In genomic region chr2:33495683-33496082, GRCh38 we compare ENCODE assay signal across 28 cellular contexts. TPM values are rescaled to one million over a fixed set of nuclear protein-coding genes. Genes with fewer than 3 reads are reported as not detected.
DNase-seq lines count a peak whose midpoint lies in the region; ATAC-seq, FAIRE-seq and TF ChIP-seq lines count a peak whose summit lies in the region.
"Had no signal": no experiment of that assay in that cellular context is flagged by ENCODE, and none has a peak within 500 bp of the region (broad histone marks: within the 10 kb centered on the region; RNA-seq: fewer than 3 reads in every experiment).

No MANE protein-coding gene starts in this region.

- FAIRE-seq in A549 (lab: Jason Lieb, UNC) (no peak), GM18507 (lab: Jason Lieb, UNC) (peak; percentile 45)
- FAIRE-seq: HepG2 had no signal

- no peaks in the 10 kb centered on the region for H3K79me2 ChIP-seq in PC-3 (ENCODE audit: low read length)

- peaks cover 17% of the 10 kb centered on the region for H3K4me1 ChIP-seq in A549
- peaks cover 29% of the 10 kb centered on the region for H3K4me1 ChIP-seq in PC-3 (ENCODE audit: insufficient read depth, low read length)
- peaks cover 8 to 95% (median 69%) of the 10 kb centered on the region in 6 donors for H3K4me1 ChIP-seq in spleen
- H3K4me1 ChIP-seq: suprapubic skin had no signal

- H3K9me3 ChIP-seq in A549, result no peaks in the 10 kb centered on the region
- H3K9me3 ChIP-seq in PC-3 (ENCODE audit: low read length), result no peaks in the 10 kb centered on the region
- no peaks in the 10 kb centered on the region for H3K9me3 ChIP-seq in spleen
- H3K9me3 ChIP-seq: ovary, Peyer's patch, suprapubic skin, upper lobe of left lung had no signal

- H3K36me3 Mint-ChIP-seq in memory B cell, result peaks cover 12% of the 10 kb centered on the region
- H3K36me3 Mint-ChIP-seq in activated CD8-positive, alpha-beta T cell treated with anti-CD3 and anti-CD28 coated beads, Interleukin-2, amount 10 ng/mL, durations not matched to agents 7 days and 5 days (ENCODE audit: low read depth), result no peaks in the 10 kb centered on the region
- H3K36me3 Mint-ChIP-seq: WTC11 had no signal

- no peak overlapping the region for H3K4me3 ChIP-seq in A549
- no peak overlapping the region for H3K4me3 ChIP-seq in PC-3 (ENCODE audit: low read length)
- H3K4me3 ChIP-seq in spleen, result no peak overlapping the region
- H3K4me3 ChIP-seq: coronary artery, ovary, Peyer's patch, suprapubic skin, upper lobe of left lung had no signal

- H3K4me2 ChIP-seq in A549 (peak overlapping the region; percentile 69; the same call in 1 of the 3 replicates), PC-3 (ENCODE audit: low read length) (no peak overlapping the region)

- H2AFZ ChIP-seq in PC-3 (ENCODE audit: low read length), result no peak overlapping the region

- no peaks in the 10 kb centered on the region for H3K27me3 ChIP-seq in PC-3 (ENCODE audit: low read length)
- H3K27me3 ChIP-seq in spleen (replicated peaks in 1 of 7), result no peaks in the 10 kb centered on the region
- H3K27me3 ChIP-seq: ovary, Peyer's patch, upper lobe of left lung had no signal

- intact Hi-C loops in PC-3 (cut with micrococcal nuclease), result loop anchor here (1.0 kb wide), 1 partner anchor 19 kb away; the partner anchor contains the start of gene RASGRP3
- intact Hi-C loops in spleen (cut with DNase I; ENCODE audit: low total_unique reads), result no loop called here

- H3K9me2 ChIP-seq in PC-3 (replicated peaks; ENCODE audit: low read length), result no peaks in the 10 kb centered on the region

- peak overlapping the region; percentile 90 for H3K27ac Mint-ChIP-seq in memory B cell
- no peak overlapping the region for H3K27ac Mint-ChIP-seq in activated CD8-positive, alpha-beta T cell treated with anti-CD3 and anti-CD28 coated beads, Interleukin-2, amount 10 ng/mL, durations not matched to agents 7 days and 5 days
- H3K27ac Mint-ChIP-seq: H9, WTC11 had no signal

- H3K27ac ChIP-seq in A549 (no peak overlapping the region), PC-3 (ENCODE audit: low read length) (peak overlapping the region; percentile 93), spleen (peak overlapping the region in 4 of 8 donors; percentile 37 to 74 (median 60))
- H3K27ac ChIP-seq: coronary artery, ovary, suprapubic skin, upper lobe of left lung had no signal

- H3K4me3 Mint-ChIP-seq in memory B cell, result peak overlapping the region; percentile 57
- no peak overlapping the region for H3K4me3 Mint-ChIP-seq in activated CD8-positive, alpha-beta T cell treated with anti-CD3 and anti-CD28 coated beads, Interleukin-2, amount 10 ng/mL, durations not matched to agents 7 days and 5 days
- H3K4me3 Mint-ChIP-seq: H9, WTC11 had no signal

- H3K9me3 Mint-ChIP-seq in memory B cell, result peaks cover 2% of the 10 kb centered on the region
- H3K9me3 Mint-ChIP-seq in activated CD8-positive, alpha-beta T cell treated with anti-CD3 and anti-CD28 coated beads, Interleukin-2, amount 10 ng/mL, durations not matched to agents 7 days and 5 days (ENCODE audit: insufficient read depth), result no peaks in the 10 kb centered on the region
- H3K9me3 Mint-ChIP-seq: H9, WTC11 had no signal

- H4K20me1 ChIP-seq in PC-3 (ENCODE audit: low read length), result no peaks in the 10 kb centered on the region

- TF ChIP-seq CTCF in A549 (IDR thresholded peaks at IDR 0.05) (no peak), PC-3 (conservative IDR thresholded peaks at IDR 0.05; ENCODE audit: low read depth, low read length) (no peak), spleen (IDR thresholded peaks at IDR 0.05 in 8 of 11, conservative IDR thresholded peaks at IDR 0.05 in 3 of 11) (no peak)

- TF ChIP-seq EP300 in A549 (IDR thresholded peaks at IDR 0.05), result no peak

- CTCF ChIA-PET in A549 (lab: Yijun Ruan, JAX) (no interaction called here), PC-3 (lab: Charles Lee) (no interaction called here)
- CTCF ChIA-PET in activated CD8-positive, alpha-beta T cell treated with anti-CD3 and anti-CD28 coated beads, Interleukin-2, amount 10 ng/mL, durations not matched to agents 7 days and 5 days (lab: Charles Lee), result interaction anchor here (0.6 to 5.1 kb wide), 2 partner anchors 20 to 1279 kb away, joined by 3 to 34 read pairs; partner anchors contain the start of gene RASGRP3

- BruUV-seq in PC-3 (replicated peaks; lab: Mats Ljungman, UMichigan), result no TSS peak

- POLR2A ChIA-PET in A549 (lab: Yijun Ruan, JAX), result no interaction called here
- POLR2A ChIA-PET in PC-3 (lab: Charles Lee; ENCODE audit: unreplicated experiment), result interaction anchor here (0.6 kb wide), 1 partner anchor 611 kb away, joined by 3 read pairs; no protein-coding TSS in a partner anchor
- POLR2A ChIA-PET in activated CD8-positive, alpha-beta T cell treated with anti-CD3 and anti-CD28 coated beads, Interleukin-2, amount 10 ng/mL, durations not matched to agents 7 days and 5 days (lab: Charles Lee), result interaction anchor here (2.1 kb wide), 1 partner anchor 20 kb away, joined by 10 read pairs; the partner anchor contains the start of gene RASGRP3

- H3K27me3 Mint-ChIP-seq in memory B cell, result no peaks in the 10 kb centered on the region
- H3K27me3 Mint-ChIP-seq in activated CD8-positive, alpha-beta T cell treated with anti-CD3 and anti-CD28 coated beads, Interleukin-2, amount 10 ng/mL, durations not matched to agents 7 days and 5 days (ENCODE audit: low read depth), result peaks cover 2% of the 10 kb centered on the region
- H3K27me3 Mint-ChIP-seq: CD4-positive, alpha-beta memory T cell had no signal

- peaks cover 59% of the 10 kb centered on the region for H3K4me1 Mint-ChIP-seq in memory B cell
- H3K4me1 Mint-ChIP-seq in activated CD8-positive, alpha-beta T cell treated with anti-CD3 and anti-CD28 coated beads, Interleukin-2, amount 10 ng/mL, durations not matched to agents 7 days and 5 days (ENCODE audit: low read depth), result peaks cover 39% of the 10 kb centered on the region
- H3K4me1 Mint-ChIP-seq: H9, WTC11 had no signal

- H3K9ac ChIP-seq in PC-3 (ENCODE audit: low read length), result peak overlapping the region; percentile 67; the same call in 1 of the 2 replicates

- TF ChIP-seq POLR2A in A549 (IDR thresholded peaks at IDR 0.05; ENCODE audit: low read length), result no peak
- TF ChIP-seq POLR2A in spleen (IDR thresholded peaks at IDR 0.05), result no peak

- H3K36me3 ChIP-seq in PC-3 (ENCODE audit: low read depth, low read length) (no peaks in the 10 kb centered on the region), spleen (no peaks in the 10 kb centered on the region)
- H3K36me3 ChIP-seq: ovary, Peyer's patch, suprapubic skin, upper lobe of left lung had no signal

- no peaks in the 10 kb centered on the region for H3F3A ChIP-seq in PC-3 (ENCODE audit: low read length, unreplicated experiment)

- 73% methylated on average over 2 of the region's 2 CpGs for WGBS in A549 (ENCODE audit: missing lambda C conversion rate)
- WGBS in spleen, 5 donors, result 64 to 84% (median 78%) methylated on average over 2 of the region's 2 CpGs

- no peak for DNase-seq in A549 (ENCODE audit: low read depth in 1 of 2, low spot score in 1 of 2)
- DNase-seq in GM18507 (ENCODE audit: extremely low spot score, insufficient read length, low read depth), result no peak
- no peak for DNase-seq in PC-3
- no peak for DNase-seq in memory B cell (ENCODE audit: low spot score in 2 of 2)
- DNase-seq in spleen, result no peak
- no peak for DNase-seq in NCI-H1694 treated with DMSO at 0.1 percent for 48 hours (lab: John Stamatoyannopoulos, UW)
- DNase-seq in activated CD8-positive, alpha-beta T cell treated with anti-CD3 and anti-CD28 coated beads, Interleukin-2, amount 10 ng/mL, durations not matched to agents 7 days and 5 days, result no peak
- no peak for DNase-seq in NCI-H146 treated with DMSO at 0.1 percent for 48 hours (lab: John Stamatoyannopoulos, UW; ENCODE audit: unreplicated experiment)
- DNase-seq: activated T-cell treated with anti-CD3 and anti-CD28 coated beads, Interleukin-2, amount 50 U/mL, for 48 hours; CD4-positive, alpha-beta memory T cell; glutamatergic neuron; H9; left colon; NCI-H1048; NCI-H1930; NCI-H526; ovary; Peyer's patch; SHP77 treated with DMSO at 0.1 percent for 48 hours; stimulated activated CD4-positive, alpha-beta T cell treated with anti-CD3 and anti-CD28 coated beads, Interleukin-15, amount 100 ng/mL, for 24 hours; stimulated activated CD4-positive, alpha-beta T cell treated with anti-CD3 and anti-CD28 coated beads, Interleukin-4, amount 100 ng/mL, for 4 hours; SW 1271; T1000; upper lobe of left lung had no signal

- ATAC-seq in A549, result no peak
- no peak for ATAC-seq in PC-3
- no peak for ATAC-seq in memory B cell (ENCODE audit: low read depth)
- no peak for ATAC-seq in activated CD8-positive, alpha-beta T cell treated with anti-CD3 and anti-CD28 coated beads, Interleukin-2, amount 10 ng/mL, durations not matched to agents 7 days and 5 days
- ATAC-seq: HepG2, left colon, WTC11 had no signal

- no peak for TF ChIP-seq RAD21 in A549 (conservative IDR thresholded peaks at IDR 0.05 in 1 of 2, IDR thresholded peaks at IDR 0.05 in 1 of 2)

TF ChIP-seq in A549, 52 proteins besides CTCF, POLR2A, EP300 and RAD21 (continues in another document):
- TF ChIP-seq RFX5 (IDR thresholded peaks at IDR 0.05) (no peak), HOXB13 (CRISPR knock-in tag; IDR thresholded peaks at IDR 0.05; ENCODE audit: low read depth) (no peak), ZC3H11A (IDR thresholded peaks at IDR 0.05) (no peak), PHF8 (IDR thresholded peaks at IDR 0.05; ENCODE audit: borderline replicate concordance, low read depth) (no peak), RCOR1 (IDR thresholded peaks at IDR 0.05; ENCODE audit: low read depth, low read length) (no peak), ATOH8 (CRISPR knock-in tag; IDR thresholded peaks at IDR 0.05; ENCODE audit: low read depth) (no peak)

RNA-seq across cellular contexts. Expression of gene RASGRP3, which starts 19.2 kb away (rescaled TPM):
- polyA plus RNA-seq in A549 (2011; rRNA removed) (1.7 and 3.1 TPM in 2 replicates), A549 (2017; fragmentation: RNase III; extraction: RNeasy Plus Mini Kit Qiagen cat#74134 plus additional on column Dnase treatment) (1.5 to 1.7 TPM (median 1.5 TPM) in 3 replicates), spleen (10 to 100 TPM; 13.2 to 15.9 (median 14.0) TPM)
- 0.25 and 0.32 TPM in 2 replicates for polyA plus RNA-seq in A549 (2012; cell fraction: cytosol; rRNA removed)
- 0.25 and 0.48 TPM in 2 replicates for polyA plus RNA-seq in A549 (2012; cell fraction: nucleus; rRNA removed)
- polyA minus RNA-seq in A549 (2011; rRNA and poly(A)+ RNA removed), result 1.2 and 2.8 TPM in 2 replicates
- total RNA-seq in PC-3 (2014; rRNA removed) (0.15 and 0.52 TPM in 2 replicates), spleen (10 to 100 TPM; 38.7 to 68.1 (median 48.7) TPM)
- 1 to 10 TPM; 3.7 to 4.0 TPM for total RNA-seq in activated CD8-positive, alpha-beta T cell treated with anti-CD3 and anti-CD28 coated beads, Interleukin-2, amount 10 ng/mL, durations not matched to agents 7 days and 5 days
- total RNA-seq: H9, HepG2 had no signal

Comparison
In these comparisons a context has a peak if more than half of its experiments do, and no peak if none do; other contexts are left out.
1. RNA of gene RASGRP3, which starts 19.2 kb away (total RNA-seq): 38.7 to 68.1 TPM in spleen; 3.7 to 4.0 TPM in activated CD8-positive, alpha-beta T cell treated with anti-CD3 and anti-CD28 coated beads, Interleukin-2, amount 10 ng/mL, durations not matched to agents 7 days and 5 days and 0.15 to 0.52 TPM in PC-3; every median in the first group is over 4 times any median in the second.